Comparison of ENCODE assay signal across 20 cellular contexts in genomic region chr20:47013606-47014005, GRCh38.
A peak's percentile ranks its signal among the peaks of the same experiment; 100 is the strongest.
DNase-seq lines count a peak whose midpoint lies in the region; ATAC-seq, FAIRE-seq and TF ChIP-seq lines count a peak whose summit lies in the region.
"Had no signal": no experiment of that assay in that cellular context is flagged by ENCODE, and none has a peak within 500 bp of the region (broad histone marks: within the 10 kb centered on the region; RNA-seq: fewer than 3 reads in every experiment).

No MANE protein-coding gene starts in this region.

- no TSS peak for BruUV-seq in HCT116 (replicated peaks; lab: Mats Ljungman, UMichigan)
- no TSS peak for BruUV-seq in K562 (replicated peaks; lab: Mats Ljungman, UMichigan)

- H4K12ac ChIP-seq in trophoblast cell (ENCODE audit: low read depth, low read length) = no peak overlapping the region

- H3K27ac ChIP-seq in HCT116 (ENCODE audit: low read depth, low read length) = no peak overlapping the region
- H3K27ac ChIP-seq in K562 (ENCODE audit: extremely low read depth, low read depth, low read length) = no peak overlapping the region
- no peak overlapping the region for H3K27ac ChIP-seq in trophoblast cell (ENCODE audit: low read depth, low read length)
- H3K27ac ChIP-seq: HL-60, KMS-11, SJSA1 had no signal

- H2BK120ac ChIP-seq in trophoblast cell (ENCODE audit: insufficient read depth, low read length, poor library complexity) = no peak overlapping the region

- ATAC-seq in HCT116 = no peak
- ATAC-seq in K562 = no peak
- ATAC-seq in sciatic nerve = no peak

- no peaks in the 10 kb centered on the region for H3K79me2 ChIP-seq in HCT116 (ENCODE audit: insufficient read depth, low read length)
- no peaks in the 10 kb centered on the region for H3K79me2 ChIP-seq in K562 (ENCODE audit: control insufficient read depth, insufficient read depth, low read length)
- H3K79me2 ChIP-seq in trophoblast cell (ENCODE audit: control insufficient read depth, insufficient read depth, low read length, poor library complexity) = no peaks in the 10 kb centered on the region

- DNase-seq in AG04449 (ENCODE audit: low read depth, low spot score) = no peak
- no peak for DNase-seq in HCT116 (ENCODE audit: low read depth, low spot score)
- DNase-seq in K562 (ENCODE audit: extremely low read depth in 1 of 4, low spot score in 3 of 4) = no peak
- DNase-seq in sciatic nerve (ENCODE audit: low spot score) = peak; percentile 17
- no peak for DNase-seq in inferior parietal cortex (ENCODE audit: extremely low spot score)
- no peak for DNase-seq in trophoblast cell
- no peak for DNase-seq in T-helper 2 cell
- DNase-seq: CD4-positive, CD25-positive, alpha-beta regulatory T cell; COR-L47; DMS79; NCI-H1092 treated with DMSO at 0.1 percent for 48 hours; NCI-H1436 treated with DMSO at 0.1 percent for 48 hours; NCI-H1930; NCI-H69 had no signal

- RAD21 ChIA-PET in HCT116 (lab: Charles Lee; ENCODE audit: low non-redundant PET in 1 of 2, low total read pairs in 2 of 2, uncharacterized antibody in 2 of 2, unreplicated experiment in 2 of 2) = no interaction called here

- no peak overlapping the region for H2BK12ac ChIP-seq in trophoblast cell (ENCODE audit: low read length)

- H3K4me2 ChIP-seq in HCT116 (ENCODE audit: low read length) = no peak overlapping the region
- no peak overlapping the region for H3K4me2 ChIP-seq in K562 (ENCODE audit: insufficient read depth, low read length)
- no peak overlapping the region for H3K4me2 ChIP-seq in trophoblast cell (ENCODE audit: low read length)
- H3K4me2 ChIP-seq: KMS-11 had no signal

- no peak overlapping the region for H2BK5ac ChIP-seq in trophoblast cell (ENCODE audit: low read depth, low read length, poor library complexity)

- H4K20me1 ChIP-seq in HCT116 (ENCODE audit: insufficient read depth) (no peaks in the 10 kb centered on the region), K562 (replicated peaks; ENCODE audit: control insufficient read depth, insufficient read depth, low read length) (no peaks in the 10 kb centered on the region; the same call in 1 of the 2 replicates)

- H3K79me1 ChIP-seq in trophoblast cell (ENCODE audit: low read length) = no peaks in the 10 kb centered on the region

- no peak overlapping the region for H3K4ac ChIP-seq in trophoblast cell (ENCODE audit: low read depth, low read length)

- H3K36me3 ChIP-seq in HCT116 (ENCODE audit: control insufficient read depth in 1 of 2, insufficient read depth in 2 of 2, low read length in 2 of 2) = no peaks in the 10 kb centered on the region
- no peaks in the 10 kb centered on the region for H3K36me3 ChIP-seq in K562 (ENCODE audit: control insufficient read depth, insufficient read depth, low read length)
- H3K36me3 ChIP-seq in trophoblast cell (ENCODE audit: control insufficient read depth in 1 of 2, insufficient read depth in 2 of 2, low read length in 2 of 2) = peaks cover 2 to 4% of the 10 kb centered on the region in 2 experiments
- H3K36me3 ChIP-seq: HAP-1, SJSA1 had no signal

- CTCF ChIA-PET in AG04449 (lab: Yijun Ruan, JAX) (no interaction called here), HCT116 (lab: Charles Lee) (no interaction called here), K562 (lab: Yijun Ruan, JAX; ENCODE audit: low intra/inter-chr PET ratio) (no interaction called here)

- no peak for TF ChIP-seq EP300 in K562 (IDR thresholded peaks at IDR 0.05; ENCODE audit: low read length)

- TF ChIP-seq RAD21 in HCT116 (IDR thresholded peaks at IDR 0.05; ENCODE audit: low read depth) = peak; percentile 20; the same call in 1 of the 2 replicates
- TF ChIP-seq RAD21 in K562 (CRISPR knock-in tag; conservative IDR thresholded peaks at IDR 0.05 in 1 of 2, IDR thresholded peaks at IDR 0.05 in 1 of 2) = peak in 1 of 2 experiments; percentile 47; a peak in 1 of 4 replicates

- no peak overlapping the region for H2AK5ac ChIP-seq in trophoblast cell (ENCODE audit: low read length)

- H3K9me1 ChIP-seq in K562 (ENCODE audit: control insufficient read depth, insufficient read depth, low read length) = no peaks in the 10 kb centered on the region

- H3K23ac ChIP-seq in trophoblast cell (ENCODE audit: low read length) = no peak overlapping the region

- H4K8ac ChIP-seq in trophoblast cell (ENCODE audit: low read depth, low read length) = no peak overlapping the region

- H3K9me2 ChIP-seq in HCT116 (ENCODE audit: insufficient read depth) = no peaks in the 10 kb centered on the region

- in situ Hi-C loops in K562 (cut with MboI) = no loop called here

- H3K9ac ChIP-seq in HCT116 (ENCODE audit: low read length) = no peak overlapping the region
- no peak overlapping the region for H3K9ac ChIP-seq in K562 (ENCODE audit: insufficient read depth in 1 of 2, low read depth in 2 of 2, low read length in 2 of 2)
- no peak overlapping the region for H3K9ac ChIP-seq in trophoblast cell (ENCODE audit: low read length)
- H3K9ac ChIP-seq: KMS-11 had no signal

- H3K14ac ChIP-seq in trophoblast cell (ENCODE audit: low read length) = no peak overlapping the region

- TF ChIP-seq CTCF in AG04449 (IDR thresholded peaks at IDR 0.05; ENCODE audit: insufficient read depth, low read length, missing control alignments) = peak; percentile 2
- TF ChIP-seq CTCF in HCT116 (IDR thresholded peaks at IDR 0.05 in 2 of 3, conservative IDR thresholded peaks at IDR 0.05 in 1 of 3; ENCODE audit: borderline replicate concordance in 1 of 3, insufficient read depth in 1 of 3, low read depth in 2 of 3, low read length in 2 of 3) = 0 out of 6 replicates have a peak, but pooled peaks of 1 of the 3 experiments have one; percentile 7
- peak; percentile 16 to 62 (median 36); a peak in 3 of 6 replicates for TF ChIP-seq CTCF in K562 (IDR thresholded peaks at IDR 0.05 in 2 of 3, conservative IDR thresholded peaks at IDR 0.05 in 1 of 3; ENCODE audit: insufficient read depth in 2 of 3, low read depth in 1 of 3, low read length in 3 of 3)

- H3K18ac ChIP-seq in trophoblast cell (ENCODE audit: low read length) = no peak overlapping the region

- H2AFZ ChIP-seq in HCT116 (ENCODE audit: low read depth, low read length, poor library complexity, severe bottlenecking) (no peak overlapping the region), K562 (ENCODE audit: low read depth, low read length) (no peak overlapping the region), trophoblast cell (ENCODE audit: insufficient read depth, low read length, poor library complexity) (no peak overlapping the region)

- no peaks in the 10 kb centered on the region for H3K9me3 ChIP-seq in HCT116 (ENCODE audit: control insufficient read depth in 1 of 2, insufficient read depth in 1 of 2, low read depth in 1 of 2, low read length in 2 of 2)
- H3K9me3 ChIP-seq in K562 (replicated peaks; ENCODE audit: control insufficient read depth, insufficient read depth, low read depth, low read length) = no peaks in the 10 kb centered on the region
- peaks cover 1% of the 10 kb centered on the region for H3K9me3 ChIP-seq in trophoblast cell (ENCODE audit: insufficient read depth, low read depth, low read length)
- H3K9me3 ChIP-seq: HAP-1, SJSA1 had no signal

- 0% methylated on average over 8 of the region's 8 CpGs for WGBS in K562 (ENCODE audit: insufficient coverage, low coverage, missing lambda C conversion rate)
- WGBS in trophoblast cell (ENCODE audit: extremely low coverage, insufficient coverage, insufficient read length) = no CpG with 5 or more reads among the region's 8 CpGs

- TF ChIP-seq POLR2A in HCT116 (IDR thresholded peaks at IDR 0.05; ENCODE audit: borderline replicate concordance, extremely low read depth, insufficient read depth, insufficient read length) = no peak
- TF ChIP-seq POLR2A in K562 (conservative IDR thresholded peaks at IDR 0.05) = no peak

- no peak overlapping the region for H3K4me3 ChIP-seq in AG04449 (ENCODE audit: low read depth, low read length)
- no peak overlapping the region for H3K4me3 ChIP-seq in HCT116 (replicated peaks in 1 of 2; ENCODE audit: low read depth in 1 of 2, low read length in 2 of 2)
- no peak overlapping the region for H3K4me3 ChIP-seq in K562
- no peak overlapping the region for H3K4me3 ChIP-seq in trophoblast cell (ENCODE audit: low read depth, low read length)
- H3K4me3 ChIP-seq: HAP-1, SJSA1 had no signal

- intact Hi-C loops in HCT116 (cut with micrococcal nuclease) = no loop called here
- intact Hi-C loops in K562 (cut with micrococcal nuclease) = loop anchor here (5.0 kb wide), 1 partner anchor 246 kb away; no protein-coding TSS in a partner anchor
- intact Hi-C loops in sciatic nerve (cut with DNase I) = no loop called here

- no peak for FAIRE-seq in K562 (lab: Jason Lieb, UNC)
- FAIRE-seq: GM12891, RCC 7860 had no signal

- H3K27me3 ChIP-seq in HCT116 (ENCODE audit: insufficient read depth, low read length) (peaks cover 23% of the 10 kb centered on the region; the same call in 1 of the 2 replicates), K562 (ENCODE audit: control insufficient read depth in 2 of 2, insufficient read depth in 2 of 2, low read length in 2 of 2) (peaks cover 0 to 16% of the 10 kb centered on the region in 2 experiments; a peak in 1 of 5 replicates), trophoblast cell (ENCODE audit: insufficient read depth, low read length) (no peaks in the 10 kb centered on the region)

- H4K91ac ChIP-seq in trophoblast cell (ENCODE audit: low read depth, low read length) = no peak overlapping the region

- POLR2A ChIA-PET in AG04449 (lab: Yijun Ruan, JAX) = no interaction called here
- POLR2A ChIA-PET in HCT116 (lab: Charles Lee) = no interaction called here
- POLR2A ChIA-PET in K562 (lab: Yijun Ruan, JAX) = no interaction called here

- H3K4me1 ChIP-seq in HCT116 (ENCODE audit: control insufficient read depth in 1 of 2, insufficient read depth in 2 of 2, low read length in 2 of 2) (no peaks in the 10 kb centered on the region), K562 (replicated peaks in 1 of 2; ENCODE audit: control insufficient read depth in 2 of 2, insufficient read depth in 2 of 2, low read length in 2 of 2) (no peaks in the 10 kb centered on the region), trophoblast cell (ENCODE audit: control insufficient read depth in 1 of 2, insufficient read depth in 2 of 2, low read length in 2 of 2) (peaks cover 7 to 11% of the 10 kb centered on the region in 2 experiments)
- H3K4me1 ChIP-seq: HAP-1, SJSA1 had no signal

TF ChIP-seq in HCT116, 20 proteins besides CTCF, POLR2A, EP300 and RAD21 (continues in another document):
- no peak for TF ChIP-seq MAX (IDR thresholded peaks at IDR 0.05)

TF ChIP-seq in K562, 482 proteins besides CTCF, POLR2A, EP300 and RAD21 (continues in another document):
- no peak for TF ChIP-seq SMAD3 (CRISPR knock-in tag; conservative IDR thresholded peaks at IDR 0.05)
- TF ChIP-seq HNRNPH1 (optimal IDR thresholded peaks at IDR 0.05; ENCODE audit: low read depth, low read length) = no peak
- TF ChIP-seq ZNF197 (CRISPR knock-in tag; IDR thresholded peaks at IDR 0.05; ENCODE audit: low read depth) = no peak
- TF ChIP-seq NELFE (IDR thresholded peaks at IDR 0.05; ENCODE audit: insufficient read depth, insufficient read length) = no peak
- TF ChIP-seq NFIC (IDR thresholded peaks at IDR 0.05) = no peak
